ENCODE assay signal across 27 cellular contexts in the genomic region with DNA sequence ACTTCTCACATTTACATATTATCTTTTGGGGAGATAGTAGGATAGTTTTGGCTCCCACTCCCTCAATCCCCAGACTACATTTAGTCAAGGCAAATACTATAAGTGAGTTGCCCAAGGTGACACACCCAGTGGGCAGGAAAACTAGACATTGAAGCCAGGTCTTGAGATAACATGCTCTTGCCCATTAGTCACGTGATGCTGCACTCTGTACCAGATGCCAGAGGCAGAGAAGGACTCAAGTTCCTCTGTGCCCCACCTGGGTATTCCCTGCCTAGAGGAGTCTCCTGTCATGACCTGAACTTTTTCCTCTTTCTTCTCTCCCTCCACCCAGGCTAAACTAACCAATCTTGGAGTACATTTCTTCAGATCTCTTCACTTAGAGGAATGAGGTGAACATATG.
"Had no signal": no experiment of that assay in that cellular context is flagged by ENCODE, and none has a peak within 500 bp of the region (broad histone marks: within the 10 kb centered on the region; RNA-seq: fewer than 3 reads in every experiment).

No MANE protein-coding gene starts in this region.

- H3K36me3 ChIP-seq: esophagus squamous epithelium, neutrophil, pancreas, thoracic aorta, tibial nerve, upper lobe of left lung, vagina had no signal

- H3K27me3 Mint-ChIP-seq: stimulated activated naive B cell treated with anti-CD40 and anti-IgM and Interleukin-4, amounts not matched to agents 10 μg/mL and 1 μg/mL and 100 μg/mL, for 72 hours had no signal

- H3K4me3 Mint-ChIP-seq: effector memory CD8-positive, alpha-beta T cell; immature natural killer cell; mesothelial cell of epicardium; naive B cell; natural killer cell treated with Interleukin-12 subunit alpha and Interleukin-12 subunit beta and Interleukin-15 and Interleukin-18, amount 100 ng/mL, for 72 hours; neural crest cell; stimulated activated naive B cell treated with anti-CD40 and anti-IgM and Interleukin-4, amounts not matched to agents 10 μg/mL and 1 μg/mL and 100 μg/mL, for 72 hours; stimulated activated naive CD8-positive, alpha-beta T cell treated with anti-CD3 and anti-CD28 coated beads, Interleukin-15, Interleukin-2, amounts not matched to agents 100 ng/mL and 50 ng/mL, for 24 hours had no signal

- H3K9me3 ChIP-seq: neutrophil, thoracic aorta, upper lobe of left lung, vagina had no signal

- ATAC-seq: effector memory CD8-positive, alpha-beta T cell; left colon; mucosa of descending colon; natural killer cell treated with Interleukin-12 subunit alpha and Interleukin-12 subunit beta and Interleukin-15 and Interleukin-18, amount 100 ng/mL, for 72 hours; pancreas; sciatic nerve; stimulated activated naive B cell treated with anti-CD40 and anti-IgM and Interleukin-4, amounts not matched to agents 10 μg/mL and 1 μg/mL and 100 μg/mL, for 72 hours had no signal

- FAIRE-seq: endometrium, frontal cortex, pancreas had no signal

- H3K9me3 Mint-ChIP-seq: effector memory CD8-positive, alpha-beta T cell had no signal

- DNase-seq: cortex of kidney; effector memory CD8-positive, alpha-beta T cell; erythroblast; esophagus squamous epithelium; hypothalamus; immature natural killer cell; islet precursor cell; kidney glomerular epithelial cell; left colon; mesenchymal stem cell; mucosa of descending colon; naive B cell; pancreas; retina; stimulated activated naive B cell treated with anti-CD40 and anti-IgM and Interleukin-4, amounts not matched to agents 10 μg/mL and 1 μg/mL and 100 μg/mL, for 72 hours had no signal

- H3K27ac ChIP-seq: esophagus squamous epithelium, neutrophil, pancreas, thoracic aorta, tibial nerve, upper lobe of left lung, vagina had no signal

- H3K27me3 ChIP-seq: esophagus squamous epithelium, neutrophil, pancreas, tibial nerve, upper lobe of left lung, vagina had no signal

- H3K4me3 ChIP-seq: esophagus squamous epithelium, mucosa of descending colon, pancreas, thoracic aorta, tibial nerve, upper lobe of left lung, vagina had no signal

- H3K36me3 Mint-ChIP-seq: immature natural killer cell; mesothelial cell of epicardium; naive B cell; natural killer cell treated with Interleukin-12 subunit alpha and Interleukin-12 subunit beta and Interleukin-15 and Interleukin-18, amount 100 ng/mL, for 72 hours; stimulated activated naive B cell treated with anti-CD40 and anti-IgM and Interleukin-4, amounts not matched to agents 10 μg/mL and 1 μg/mL and 100 μg/mL, for 72 hours had no signal

- H3K4me1 ChIP-seq: esophagus squamous epithelium, pancreas, tibial nerve, upper lobe of left lung, vagina had no signal

- H3K4me1 Mint-ChIP-seq: immature natural killer cell; mesothelial cell of epicardium; naive B cell; stimulated activated naive B cell treated with anti-CD40 and anti-IgM and Interleukin-4, amounts not matched to agents 10 μg/mL and 1 μg/mL and 100 μg/mL, for 72 hours had no signal

- H3K27ac Mint-ChIP-seq: effector memory CD8-positive, alpha-beta T cell; immature natural killer cell; mesothelial cell of epicardium; naive B cell; natural killer cell treated with Interleukin-12 subunit alpha and Interleukin-12 subunit beta and Interleukin-15 and Interleukin-18, amount 100 ng/mL, for 72 hours; stimulated activated naive B cell treated with anti-CD40 and anti-IgM and Interleukin-4, amounts not matched to agents 10 μg/mL and 1 μg/mL and 100 μg/mL, for 72 hours; stimulated activated naive CD8-positive, alpha-beta T cell treated with anti-CD3 and anti-CD28 coated beads, Interleukin-15, Interleukin-2, amounts not matched to agents 100 ng/mL and 50 ng/mL, for 24 hours had no signal
